21 cellular contexts compared by ENCODE assay signal in genomic region chr2:178266445-178266844, GRCh38.
DNase-seq lines count a peak whose midpoint lies in the region; ATAC-seq and TF ChIP-seq lines count a peak whose summit lies in the region.
"Had no signal": no experiment of that assay in that cellular context is flagged by ENCODE, and none has a peak within 500 bp of the region (broad histone marks: within the 10 kb centered on the region; RNA-seq: fewer than 3 reads in every experiment).

No MANE protein-coding gene starts in this region.

- ATAC-seq in DND-41 (ENCODE audit: insufficient read depth, low read depth) (peak; percentile 60), HG02610 (IDR thresholded peaks at IDR 0.05; ENCODE audit: unreplicated experiment) (peak; percentile 64), GM19397 (IDR thresholded peaks at IDR 0.05; ENCODE audit: unreplicated experiment) (no peak), gastrocnemius medialis (no peak)
- ATAC-seq: A549, HCT116, HepG2, SK-N-SH treated with all-trans-retinoic acid at 6 μM for 48 hours had no signal

- H3K4me3 ChIP-seq in DND-41 (ENCODE audit: low read depth in 1 of 2, low read length in 2 of 2) (no peak overlapping the region), gastrocnemius medialis (no peak overlapping the region), prostate gland (no peak overlapping the region)
- H3K4me3 ChIP-seq: A549; BLaER1 treated with 17β-estradiol and CSF1 and Interleukin-3, amounts not matched to agents 10 nM and 100 nM; MG63; Peyer's patch had no signal

- H3K4me2 ChIP-seq in DND-41 (ENCODE audit: insufficient read depth, low read length), result no peak overlapping the region
- H3K4me2 ChIP-seq: A549; BLaER1 treated with 17β-estradiol and CSF1 and Interleukin-3, amounts not matched to agents 10 nM and 100 nM had no signal

- H4K20me1 ChIP-seq in DND-41 (ENCODE audit: insufficient read depth, low read length), result no peaks in the 10 kb centered on the region
- H4K20me1 ChIP-seq: BLaER1 treated with 17β-estradiol and CSF1 and Interleukin-3, amounts not matched to agents 10 nM and 100 nM had no signal

- H3K27me3 ChIP-seq in DND-41 (ENCODE audit: insufficient read depth, low read length, poor library complexity) (peaks cover 4% of the 10 kb centered on the region), gastrocnemius medialis (no peaks in the 10 kb centered on the region), prostate gland (replicated peaks; ENCODE audit: insufficient read depth) (no peaks in the 10 kb centered on the region)
- H3K27me3 ChIP-seq: BLaER1 treated with 17β-estradiol and CSF1 and Interleukin-3, amounts not matched to agents 10 nM and 100 nM; MG63; Peyer's patch had no signal

- DNase-seq in DND-41, result peak; percentile 5
- DNase-seq in NCI-H82 (lab: John Stamatoyannopoulos, UW), result peak; percentile 76
- peak; percentile 85 for DNase-seq in myocyte (ENCODE audit: low read depth)
- no peak for DNase-seq in NCI-H526 treated with DMSO at 0.1 percent for 48 hours (lab: John Stamatoyannopoulos, UW)
- DNase-seq in gastrocnemius medialis, result no peak
- DNase-seq in prostate gland (ENCODE audit: low spot score), result no peak
- DNase-seq: CD8-positive, alpha-beta memory T cell; MG63; NCI-H1105; NCI-H1694; NCI-H748 treated with DMSO at 0.1 percent for 48 hours; Peyer's patch; Right ventricle myocardium superior; T-helper 1 cell had no signal

- no peak overlapping the region for H2AFZ ChIP-seq in DND-41 (ENCODE audit: low read depth, low read length)

- 93% methylated on average over 5 of the region's 5 CpGs for WGBS in prostate gland

- no peaks in the 10 kb centered on the region for H3K79me2 ChIP-seq in DND-41 (ENCODE audit: insufficient read depth, low read length)

- H3K27ac ChIP-seq in DND-41 (ENCODE audit: low read length), result no peak overlapping the region
- peak overlapping the region in 2 of 4 donors; percentile 34 to 44 for H3K27ac ChIP-seq in gastrocnemius medialis
- no peak overlapping the region for H3K27ac ChIP-seq in prostate gland
- H3K27ac ChIP-seq: A549; BLaER1 treated with 17β-estradiol and CSF1 and Interleukin-3, amounts not matched to agents 10 nM and 100 nM; Peyer's patch had no signal

- in situ Hi-C loops in gastrocnemius medialis (cut with MboI; ENCODE audit: low sequenced_read_pairs in 4 of 4), result no loop called here

- H3K9ac ChIP-seq in DND-41 (ENCODE audit: low read depth, low read length), result no peak overlapping the region
- H3K9ac ChIP-seq: BLaER1 treated with 17β-estradiol and CSF1 and Interleukin-3, amounts not matched to agents 10 nM and 100 nM had no signal

- TF ChIP-seq POLR2A in gastrocnemius medialis (IDR thresholded peaks at IDR 0.05), result no peak
- TF ChIP-seq POLR2A in prostate gland (IDR thresholded peaks at IDR 0.05), result no peak

- intact Hi-C loops in gastrocnemius medialis (cut with DNase I; ENCODE audit: low total_unique reads), result no loop called here
- intact Hi-C loops in prostate gland (cut with DNase I), result no loop called here

- H3K9me3 ChIP-seq in DND-41 (ENCODE audit: insufficient read depth, low read length, severe bottlenecking) (no peaks in the 10 kb centered on the region), gastrocnemius medialis (no peaks in the 10 kb centered on the region), prostate gland (no peaks in the 10 kb centered on the region)
- H3K9me3 ChIP-seq: A549; BLaER1 treated with 17β-estradiol and CSF1 and Interleukin-3, amounts not matched to agents 10 nM and 100 nM; MG63; Peyer's patch had no signal

- H3K4me1 ChIP-seq in DND-41 (ENCODE audit: insufficient read depth, low read length) (no peaks in the 10 kb centered on the region), gastrocnemius medialis (peaks cover 54 to 63% of the 10 kb centered on the region in 2 donors), prostate gland (replicated peaks) (no peaks in the 10 kb centered on the region)
- H3K4me1 ChIP-seq: A549; BLaER1 treated with 17β-estradiol and CSF1 and Interleukin-3, amounts not matched to agents 10 nM and 100 nM; Peyer's patch had no signal

- TF ChIP-seq CTCF in DND-41 (IDR thresholded peaks at IDR 0.05; ENCODE audit: borderline replicate concordance, extremely low read depth, low read length, poor library complexity, severe bottlenecking) (no peak), gastrocnemius medialis (IDR thresholded peaks at IDR 0.05 in 4 of 5, conservative IDR thresholded peaks at IDR 0.05 in 1 of 5) (no peak), prostate gland (IDR thresholded peaks at IDR 0.05) (no peak)

- no peaks in the 10 kb centered on the region for H3K36me3 ChIP-seq in DND-41 (ENCODE audit: insufficient read depth, low read length)
- H3K36me3 ChIP-seq in gastrocnemius medialis, result no peaks in the 10 kb centered on the region
- no peaks in the 10 kb centered on the region for H3K36me3 ChIP-seq in prostate gland
- H3K36me3 ChIP-seq: BLaER1 treated with 17β-estradiol and CSF1 and Interleukin-3, amounts not matched to agents 10 nM and 100 nM; MG63; Peyer's patch had no signal

Comparison
In these comparisons a context has a peak if more than half of its experiments do, and no peak if none do; other contexts are left out.
1. ATAC-seq: peak in DND-41 (single experiment) and HG02610 (single experiment); none in GM19397 (single experiment) and gastrocnemius medialis (0 of 2).
2. DNase-seq: peak in DND-41 (single experiment), NCI-H82 (single experiment) and myocyte (single experiment); none in NCI-H526 treated with DMSO at 0.1 percent for 48 hours (single experiment), gastrocnemius medialis (0 of 2) and prostate gland (single experiment).